Comparison of ENCODE assay signal across 8 cellular contexts in the genomic region with DNA sequence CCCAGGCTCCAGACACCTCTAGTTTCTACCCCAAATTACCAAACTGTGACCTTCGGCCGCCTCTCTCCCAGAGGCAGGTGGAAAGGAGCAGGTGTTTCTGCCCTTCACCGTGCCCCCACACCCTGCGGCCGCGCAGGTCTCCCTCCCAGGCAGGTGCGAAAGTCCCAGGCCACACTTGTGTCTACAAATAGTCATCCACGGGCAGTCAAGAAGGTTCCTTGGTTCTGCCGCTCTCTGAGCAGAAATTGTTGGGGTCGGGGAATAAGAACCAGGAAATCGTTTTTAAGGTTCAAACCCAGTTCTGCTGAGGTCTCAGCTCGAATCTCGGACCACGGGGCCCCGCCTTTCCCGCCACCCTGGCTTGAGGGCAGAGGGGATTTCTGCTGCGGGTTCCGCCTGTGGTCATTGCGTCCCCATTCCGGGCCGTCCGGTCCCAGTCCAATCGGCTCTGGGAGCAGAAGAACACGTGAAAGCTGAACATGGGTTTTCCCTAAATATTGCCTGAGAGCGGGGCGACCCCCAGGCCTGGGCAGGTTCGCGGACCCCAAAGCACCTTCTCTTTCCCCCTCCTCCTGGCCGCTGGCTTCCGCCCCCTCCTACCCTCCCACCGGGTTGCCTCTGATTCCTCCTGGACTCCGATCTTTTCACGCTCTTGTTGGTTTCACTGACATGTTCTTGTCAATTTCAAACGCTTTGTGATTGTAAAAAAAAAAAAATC. TPM values are rescaled to one million over a fixed set of nuclear protein-coding genes. Genes with fewer than 3 reads are reported as not detected.
DNase-seq lines count a peak whose midpoint lies in the region; ATAC-seq and TF ChIP-seq lines count a peak whose summit lies in the region.

No MANE protein-coding gene starts in this region.

- H3K27ac Mint-ChIP-seq in Caco-2 (ENCODE audit: unreplicated experiment) = peak overlapping the region; percentile 83
- peak overlapping the region; percentile 85 for H3K27ac Mint-ChIP-seq in activated CD8-positive, alpha-beta T cell treated with anti-CD3 and anti-CD28 coated beads, Interleukin-2, amount 10 ng/mL, durations not matched to agents 7 days and 5 days
- peak overlapping the region; percentile 96 for H3K27ac Mint-ChIP-seq in osteocyte (ENCODE audit: unreplicated experiment)

- BruUV-seq in Caco-2 (replicated peaks; lab: Mats Ljungman, UMichigan) = no TSS peak

- H3K9me3 Mint-ChIP-seq in Caco-2 (ENCODE audit: unreplicated experiment) (no peaks in the 10 kb centered on the region), osteocyte (ENCODE audit: unreplicated experiment) (no peaks in the 10 kb centered on the region)
- no peaks in the 10 kb centered on the region for H3K9me3 Mint-ChIP-seq in activated CD8-positive, alpha-beta T cell treated with anti-CD3 and anti-CD28 coated beads, Interleukin-2, amount 10 ng/mL, durations not matched to agents 7 days and 5 days (ENCODE audit: insufficient read depth)

- CTCF ChIA-PET in Caco-2 (lab: Charles Lee) = interaction anchor here (1.5 to 1.8 kb wide), 2 partner anchors 11 to 130 kb away, joined by 6 to 9 read pairs; no protein-coding TSS in a partner anchor
- CTCF ChIA-PET in activated CD8-positive, alpha-beta T cell treated with anti-CD3 and anti-CD28 coated beads, Interleukin-2, amount 10 ng/mL, durations not matched to agents 7 days and 5 days (lab: Charles Lee) = interaction anchor here (1.0 to 2.9 kb wide), 4 partner anchors 10 to 174 kb away, joined by 3 to 14 read pairs (median 7); no protein-coding TSS in a partner anchor

- H3K9me3 ChIP-seq in Caco-2 = no peaks in the 10 kb centered on the region

- peak overlapping the region; percentile 81 for H3K4me3 ChIP-seq in Caco-2 (ENCODE audit: low read depth, low read length)
- H3K4me3 ChIP-seq in foreskin fibroblast (ENCODE audit: low read depth in 1 of 2, low read length in 2 of 2) = peak overlapping the region; percentile 47 to 62

- H3K4me3 Mint-ChIP-seq in Caco-2 (ENCODE audit: unreplicated experiment) (peak overlapping the region; percentile 91), osteocyte (ENCODE audit: unreplicated experiment) (peak overlapping the region; percentile 84)
- peak overlapping the region; percentile 85 for H3K4me3 Mint-ChIP-seq in activated CD8-positive, alpha-beta T cell treated with anti-CD3 and anti-CD28 coated beads, Interleukin-2, amount 10 ng/mL, durations not matched to agents 7 days and 5 days

- POLR2A ChIA-PET in Caco-2 (lab: Charles Lee) = interaction anchor here (1.0 to 1.6 kb wide), 3 partner anchors 119 to 130 kb away, joined by 3 to 16 read pairs (median 9); no protein-coding TSS in a partner anchor
- POLR2A ChIA-PET in activated CD8-positive, alpha-beta T cell treated with anti-CD3 and anti-CD28 coated beads, Interleukin-2, amount 10 ng/mL, durations not matched to agents 7 days and 5 days (lab: Charles Lee) = interaction anchor here (0.6 to 3.4 kb wide), 11 partner anchors 9 to 572 kb away, joined by 3 to 67 read pairs (median 7); partner anchors contain the start of genes DTL, INTS7, NSL1 and TATDN3

- H3K27me3 ChIP-seq in Caco-2 (replicated peaks; ENCODE audit: control insufficient read depth, insufficient read depth, low read length) = peaks cover 4% of the 10 kb centered on the region; the same call in 1 of the 2 replicates

- TF ChIP-seq CTCF in Caco-2 (IDR thresholded peaks at IDR 0.05; ENCODE audit: insufficient read depth in 1 of 2, low read depth in 1 of 2, low read length in 1 of 2, severe bottlenecking in 1 of 2, unreplicated experiment in 1 of 2) = no peak
- no peak for TF ChIP-seq CTCF in foreskin fibroblast (IDR thresholded peaks at IDR 0.05; ENCODE audit: low read depth, low read length)
- TF ChIP-seq CTCF in osteocyte (IDR thresholded peaks at IDR 0.05) = no peak

- intact Hi-C loops in Caco-2 (cut with micrococcal nuclease; ENCODE audit: unreplicated experiment) = loop anchor here (5.0 to 10.0 kb wide), 3 partner anchors 60 to 407 kb away; partner anchors contain the start of genes ANGEL2, NSL1 and TATDN3

- H3K36me3 ChIP-seq in Caco-2 (ENCODE audit: control insufficient read depth, insufficient read depth, low read length) = no peaks in the 10 kb centered on the region

- peak; percentile 10 for ATAC-seq in HG02588 (IDR thresholded peaks at IDR 0.05; ENCODE audit: unreplicated experiment)
- ATAC-seq in activated CD8-positive, alpha-beta T cell treated with anti-CD3 and anti-CD28 coated beads, Interleukin-2, amount 10 ng/mL, durations not matched to agents 7 days and 5 days = no peak
- no peak for ATAC-seq in GM19351 (IDR thresholded peaks at IDR 0.05; ENCODE audit: unreplicated experiment)

- peaks cover 28% of the 10 kb centered on the region for H3K4me1 ChIP-seq in Caco-2

- peaks cover 34% of the 10 kb centered on the region for H3K4me1 Mint-ChIP-seq in Caco-2 (ENCODE audit: low read depth, unreplicated experiment)
- peaks cover 41% of the 10 kb centered on the region for H3K4me1 Mint-ChIP-seq in activated CD8-positive, alpha-beta T cell treated with anti-CD3 and anti-CD28 coated beads, Interleukin-2, amount 10 ng/mL, durations not matched to agents 7 days and 5 days (ENCODE audit: low read depth)
- peaks cover 34% of the 10 kb centered on the region for H3K4me1 Mint-ChIP-seq in osteocyte (ENCODE audit: unreplicated experiment)

- H3K36me3 Mint-ChIP-seq in Caco-2 (ENCODE audit: insufficient read depth, unreplicated experiment) = peaks cover 35% of the 10 kb centered on the region
- peaks cover 9% of the 10 kb centered on the region for H3K36me3 Mint-ChIP-seq in activated CD8-positive, alpha-beta T cell treated with anti-CD3 and anti-CD28 coated beads, Interleukin-2, amount 10 ng/mL, durations not matched to agents 7 days and 5 days (ENCODE audit: low read depth)
- H3K36me3 Mint-ChIP-seq in osteocyte (ENCODE audit: unreplicated experiment) = no peaks in the 10 kb centered on the region

- DNase-seq in Caco-2 (peak in 1 of 2 experiments; percentile 38), foreskin fibroblast (peak in 1 of 2 donors; percentile 28), osteocyte (ENCODE audit: extremely low spot score, unreplicated experiment) (no peak), hippocampal formation (lab: John Stamatoyannopoulos, UW) (no peak)
- peak; percentile 40 for DNase-seq in activated CD8-positive, alpha-beta T cell treated with anti-CD3 and anti-CD28 coated beads, Interleukin-2, amount 10 ng/mL, durations not matched to agents 7 days and 5 days
- no peak for DNase-seq in stimulated activated CD4-positive, alpha-beta T cell treated with anti-CD3 and anti-CD28 coated beads, Interleukin-1b, Interleukin-23, amount 100 ng/mL, for 48 hours

- H3K27me3 Mint-ChIP-seq in Caco-2 (ENCODE audit: insufficient read depth, unreplicated experiment) (no peaks in the 10 kb centered on the region), osteocyte (ENCODE audit: unreplicated experiment) (peaks cover 56% of the 10 kb centered on the region)
- peaks cover 48% of the 10 kb centered on the region for H3K27me3 Mint-ChIP-seq in activated CD8-positive, alpha-beta T cell treated with anti-CD3 and anti-CD28 coated beads, Interleukin-2, amount 10 ng/mL, durations not matched to agents 7 days and 5 days (ENCODE audit: low read depth)

RNA-seq across cellular contexts. Expression of gene ATF3, which starts 1.2 kb away (rescaled TPM):
- 21.8 and 25.8 TPM in 2 replicates for total RNA-seq in Caco-2 (2022)
- total RNA-seq in activated CD8-positive, alpha-beta T cell treated with anti-CD3 and anti-CD28 coated beads, Interleukin-2, amount 10 ng/mL, durations not matched to agents 7 days and 5 days = 10 to 100 TPM; 12.1 to 12.5 TPM
- total RNA-seq in osteocyte = 18.7 and 45.3 TPM in 2 replicates
